Comparison of ENCODE assay signal across 10 cellular contexts in genomic region chr14:50225067-50225973, GRCh38. TPM values are rescaled to one million over a fixed set of nuclear protein-coding genes. Genes with fewer than 3 reads are reported as not detected.
DNase-seq lines count a peak whose midpoint lies in the region; ATAC-seq, FAIRE-seq and TF ChIP-seq lines count a peak whose summit lies in the region.
"Had no signal": no experiment of that assay in that cellular context is flagged by ENCODE, and none has a peak within 500 bp of the region (broad histone marks: within the 10 kb centered on the region; RNA-seq: fewer than 3 reads in every experiment).

No MANE protein-coding gene starts in this region.

- no peaks in the 10 kb centered on the region for H3K27me3 ChIP-seq in CD4-positive, alpha-beta memory T cell (ENCODE audit: insufficient read depth, low read length)
- H3K27me3 ChIP-seq in pancreas: no peaks in the 10 kb centered on the region

- H3K27ac Mint-ChIP-seq in CD4-positive, alpha-beta memory T cell: peak overlapping the region; percentile 25 to 85 (median 54)

- H3K9me3 Mint-ChIP-seq in CD4-positive, alpha-beta memory T cell: peaks cover 0 to 2% (median 0%) of the 10 kb centered on the region in 8 donors

- no peaks in the 10 kb centered on the region for H3K27me3 Mint-ChIP-seq in CD4-positive, alpha-beta memory T cell

- no peak overlapping the region for H3K4me3 ChIP-seq in CD4-positive, alpha-beta memory T cell (ENCODE audit: low read length in 2 of 2)
- H3K4me3 ChIP-seq in fibroblast of the aortic adventitia (ENCODE audit: low read depth, low read length) (no peak overlapping the region), pancreas (no peak overlapping the region)
- H3K4me3 ChIP-seq: lung had no signal

- H3K36me3 Mint-ChIP-seq in CD4-positive, alpha-beta memory T cell: peaks cover 4 to 8% of the 10 kb centered on the region in 2 donors

- H3K36me3 ChIP-seq in CD4-positive, alpha-beta memory T cell (ENCODE audit: insufficient read depth, low read length): no peaks in the 10 kb centered on the region
- H3K36me3 ChIP-seq in pancreas: no peaks in the 10 kb centered on the region

- peaks cover 45% of the 10 kb centered on the region for H3K4me1 ChIP-seq in CD4-positive, alpha-beta memory T cell (ENCODE audit: insufficient read depth, low read length)
- H3K4me1 ChIP-seq in pancreas: peaks cover 14 to 39% (median 30%) of the 10 kb centered on the region in 3 donors

- FAIRE-seq in RCC 7860 (lab: Jason Lieb, UNC) (peak; percentile 80), pancreas (lab: Jason Lieb, UNC) (peak; percentile 73)
- FAIRE-seq: GM12891 had no signal

- intact Hi-C loops in CD4-positive, alpha-beta memory T cell (cut with micrococcal nuclease): no loop called here
- intact Hi-C loops in pancreas (cut with DNase I): no loop called here

- H3K27ac ChIP-seq in CD4-positive, alpha-beta memory T cell (ENCODE audit: low read depth, low read length): no peak overlapping the region
- H3K27ac ChIP-seq in pancreas: peak overlapping the region in 3 of 4 donors; percentile 27 to 37 (median 35)

- no peak for TF ChIP-seq CTCF in fibroblast of the aortic adventitia (IDR thresholded peaks at IDR 0.05; ENCODE audit: insufficient read depth, low read length)
- TF ChIP-seq CTCF in pancreas (IDR thresholded peaks at IDR 0.05): no peak

- no peak for DNase-seq in CD4-positive, alpha-beta memory T cell
- DNase-seq in RCC 7860 (ENCODE audit: low spot score) (peak; percentile 46), fibroblast of the aortic adventitia (ENCODE audit: low read depth) (peak; percentile 89), pancreas (peak in 1 of 6 donors; percentile 12), GDM1 (lab: John Stamatoyannopoulos, UW) (no peak), NCI-H524 treated with DMSO at 0.1 percent for 48 hours (lab: John Stamatoyannopoulos, UW) (no peak), iPS-NIHi7 (ENCODE audit: extremely low spot score) (no peak)

- H3K4me3 Mint-ChIP-seq in CD4-positive, alpha-beta memory T cell: peak overlapping the region in 5 of 8 donors; percentile 4 to 70 (median 52)

- H3K9me3 ChIP-seq in CD4-positive, alpha-beta memory T cell (ENCODE audit: control insufficient read depth in 1 of 2, low read length in 2 of 2): no peaks in the 10 kb centered on the region
- no peaks in the 10 kb centered on the region for H3K9me3 ChIP-seq in pancreas

- POLR2A ChIA-PET in CD4-positive, alpha-beta memory T cell (lab: Charles Lee; ENCODE audit: partially characterized antibody): interaction anchor here (0.5 to 1.2 kb wide), 2 partner anchors 15 to 604 kb away, joined by 3 read pairs; partner anchors contain the start of genes MGAT2 and RPL36AL

- CTCF ChIA-PET in CD4-positive, alpha-beta memory T cell (lab: Charles Lee; ENCODE audit: partially characterized antibody): interaction anchor here (0.6 to 1.9 kb wide), 2 partner anchors 8 to 1425 kb away, joined by 3 to 5 read pairs; no protein-coding TSS in a partner anchor

- peaks cover 43 to 74% (median 59%) of the 10 kb centered on the region in 4 donors for H3K4me1 Mint-ChIP-seq in CD4-positive, alpha-beta memory T cell

- WGBS in pancreas, 2 donors: 21% methylated on average over 5 of the region's 5 CpGs

- ATAC-seq in pancreas: peak; percentile 67 to 85 (median 78)
- no peak for ATAC-seq in GM21737 (IDR thresholded peaks at IDR 0.05; ENCODE audit: unreplicated experiment)

RNA-seq across cellular contexts. Expression of gene SOS2, which starts 6.1 kb away (rescaled TPM):
- total RNA-seq in CD4-positive, alpha-beta memory T cell: 10 to 100 TPM; 42.1 to 43.4 TPM
- 10 to 100 TPM in 1 of 2 donors, 1 to 10 TPM in 1; 7.4 to 17.3 TPM for polyA plus RNA-seq in CD4-positive, alpha-beta memory T cell
- total RNA-seq in fibroblast of the aortic adventitia (ENCODE audit: low replicate concordance) (22.3 and 33.2 TPM in 2 replicates), pancreas (10 to 100 TPM; 10.2 to 19.9 (median 11.6) TPM)
- polyA plus RNA-seq in pancreas: 1 to 10 TPM; 4.2 to 9.1 TPM

Comparison
In these comparisons a context has a peak if more than half of its experiments do, and no peak if none do; other contexts are left out.
1. DNase-seq: peak in RCC 7860 (single experiment) and fibroblast of the aortic adventitia (single experiment); none in CD4-positive, alpha-beta memory T cell (0 of 5), GDM1 (single experiment), NCI-H524 treated with DMSO at 0.1 percent for 48 hours (single experiment) and iPS-NIHi7 (single experiment).